In the genomic region with DNA sequence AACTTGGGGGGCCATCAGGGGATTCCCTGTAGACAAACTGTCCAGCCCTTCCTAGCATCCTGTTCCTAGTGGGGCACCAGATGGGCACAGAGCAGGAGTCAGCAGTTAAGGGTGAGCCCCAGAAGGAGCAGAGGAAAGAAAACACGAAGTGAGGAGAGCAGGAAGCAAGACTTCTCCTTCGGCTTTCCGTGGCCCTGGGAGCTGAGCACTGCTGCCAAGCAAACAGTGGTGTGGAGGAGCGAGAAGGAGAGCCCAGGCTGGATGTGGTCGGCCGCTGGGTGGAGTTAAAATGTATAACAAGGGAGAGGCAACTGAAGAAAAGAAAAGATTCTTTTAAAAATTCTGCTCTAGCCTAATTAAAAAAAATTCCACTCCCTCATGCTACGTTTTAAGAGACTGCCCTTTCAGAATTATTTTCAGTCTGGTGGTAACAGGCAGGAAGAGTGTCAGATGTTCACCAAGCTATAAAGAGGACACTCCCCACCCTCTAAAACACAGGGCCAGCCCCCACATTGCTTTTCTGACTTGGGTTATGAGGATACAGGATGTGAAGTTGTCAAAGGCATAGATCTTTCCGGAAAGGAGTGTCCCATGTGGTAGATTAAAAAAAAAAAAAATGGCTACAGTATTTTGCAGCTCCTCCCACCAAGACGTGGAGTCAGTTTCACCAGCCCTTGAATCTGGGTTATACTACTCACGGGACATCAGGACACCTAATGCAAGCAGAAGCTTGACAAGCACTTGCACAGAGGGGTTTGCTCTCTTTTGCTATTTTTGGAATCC, we compare ENCODE assay signal across 1 cellular context.
TF ChIP-seq lines count a peak whose summit lies in the region.

No MANE protein-coding gene starts in this region.

TF ChIP-seq in IMR-90, 13 proteins besides CTCF, POLR2A, EP300 and RAD21:
- TF ChIP-seq SMC3 (IDR thresholded peaks at IDR 0.05; ENCODE audit: low read depth, low read length) (no peak), BHLHE40 (IDR thresholded peaks at IDR 0.05; ENCODE audit: low read depth, low read length) (no peak), CEBPB (IDR thresholded peaks at IDR 0.05; ENCODE audit: low read depth, low read length) (no peak), RCOR1 (IDR thresholded peaks at IDR 0.05; ENCODE audit: insufficient replicate concordance, low read length) (no peak)
